ENCODE assay signal across 24 cellular contexts in the genomic region with DNA sequence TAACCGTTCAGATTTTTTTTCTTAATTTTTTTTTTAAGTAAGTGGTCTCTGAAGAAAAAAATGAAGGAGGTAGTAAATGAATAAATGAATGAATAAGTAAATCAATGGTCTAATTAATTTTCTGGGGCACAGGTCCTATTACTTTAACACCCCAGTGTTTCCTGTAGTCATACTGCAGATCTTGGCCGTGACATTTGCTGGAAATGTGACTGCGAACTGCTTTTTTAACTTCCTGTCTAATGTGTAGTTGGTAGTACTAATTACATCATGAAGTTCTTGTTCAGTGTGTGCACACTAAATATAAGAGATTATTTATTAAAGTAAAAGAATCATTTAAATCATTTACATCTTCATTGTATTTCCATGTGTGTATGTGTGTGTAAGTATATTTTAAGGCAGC. TPM values are rescaled to one million over a fixed set of nuclear protein-coding genes. Genes with fewer than 3 reads are reported as not detected.
A peak's percentile ranks its signal among the peaks of the same experiment; 100 is the strongest.
DNase-seq lines count a peak whose midpoint lies in the region; ATAC-seq and TF ChIP-seq lines count a peak whose summit lies in the region.
"Had no signal": no experiment of that assay in that cellular context is flagged by ENCODE, and none has a peak within 500 bp of the region (broad histone marks: within the 10 kb centered on the region; RNA-seq: fewer than 3 reads in every experiment).

No MANE protein-coding gene starts in this region.

- H2AFZ ChIP-seq in GM23338, result no peak overlapping the region

- peaks cover 0 to 7% (median 0%) of the 10 kb centered on the region in 3 experiments for H3K9me3 ChIP-seq in naive thymus-derived CD4-positive, alpha-beta T cell (ENCODE audit: control insufficient read depth in 2 of 3, low read length in 3 of 3)
- H3K9me3 ChIP-seq: ovary, suprapubic skin, upper lobe of right lung had no signal

- H3K4me2 ChIP-seq in GM23338, result no peak overlapping the region

- DNase-seq in activated CD8-positive, alpha-beta memory T cell treated with anti-CD3 and anti-CD28 coated beads, Interleukin-2, amount 10 ng/mL, durations not matched to agents 7 days and 5 days, result no peak
- no peak for DNase-seq in activated CD8-positive, alpha-beta memory T cell treated with anti-CD3 and anti-CD28 coated beads, Interleukin-2, amount 50 U/mL, for 48 hours
- DNase-seq in GM23338 (ENCODE audit: low spot score), result no peak
- DNase-seq in activated naive CD8-positive, alpha-beta T cell treated with anti-CD3 and anti-CD28 coated beads for 36 hours, result no peak
- DNase-seq in natural killer cell, result no peak
- no peak for DNase-seq in effector CD8-positive, alpha-beta T cell (lab: John Stamatoyannopoulos, UW)
- DNase-seq in naive thymus-derived CD4-positive, alpha-beta T cell, result no peak
- DNase-seq: activated effector memory CD4-positive, alpha-beta T cell treated with anti-CD3 and anti-CD28 coated beads, Interleukin-2, amount 50 U/mL, for 16 hours; amygdala; brain microvascular endothelial cell; dorsolateral prefrontal cortex; mucosa of descending colon; NCI-H1048; NCI-H774; ovary; Peyer's patch; SHP77 treated with DMSO at 0.1 percent for 48 hours; stimulated activated CD4-positive, alpha-beta T cell treated with anti-CD3 and anti-CD28 coated beads, Interleukin-15, amount 100 ng/mL, for 24 hours; upper lobe of right lung had no signal

- H3K4me3 Mint-ChIP-seq in activated CD8-positive, alpha-beta memory T cell treated with anti-CD3 and anti-CD28 coated beads, Interleukin-2, amount 10 ng/mL, durations not matched to agents 7 days and 5 days, result no peak overlapping the region
- H3K4me3 Mint-ChIP-seq in GM23338 (no peak overlapping the region), natural killer cell (no peak overlapping the region)
- H3K4me3 Mint-ChIP-seq in activated naive CD8-positive, alpha-beta T cell treated with anti-CD3 and anti-CD28 coated beads for 36 hours, result no peak overlapping the region
- peak overlapping the region in 4 of 10 donors; percentile 10 to 45 (median 31) for H3K4me3 Mint-ChIP-seq in naive thymus-derived CD4-positive, alpha-beta T cell
- H3K4me3 Mint-ChIP-seq: CD14-positive monocyte; stimulated activated memory B cell treated with anti-CD40 and anti-IgM and Interleukin-4, amounts not matched to agents 10 μg/mL and 1 μg/mL and 100 μg/mL, for 72 hours had no signal

- H3K4me3 ChIP-seq in GM23338, result no peak overlapping the region
- H3K4me3 ChIP-seq in naive thymus-derived CD4-positive, alpha-beta T cell (ENCODE audit: low read length), result no peak overlapping the region
- H3K4me3 ChIP-seq: dorsolateral prefrontal cortex, lung, mucosa of descending colon, ovary, Peyer's patch, suprapubic skin, upper lobe of right lung had no signal

- no peaks in the 10 kb centered on the region for H3K9me2 ChIP-seq in GM23338 (ENCODE audit: insufficient read depth)

- 0 out of 2 replicates have a peak overlapping the region, but pooled peaks have one; percentile 4 for H3K27ac ChIP-seq in GM23338 (ENCODE audit: low read depth)
- no peak overlapping the region for H3K27ac ChIP-seq in naive thymus-derived CD4-positive, alpha-beta T cell (ENCODE audit: low read depth, low read length)
- H3K27ac ChIP-seq: brain microvascular endothelial cell, dorsolateral prefrontal cortex, ovary, Peyer's patch, suprapubic skin, upper lobe of right lung had no signal

- intact Hi-C loops in natural killer cell (cut with micrococcal nuclease), result no loop called here
- intact Hi-C loops in naive thymus-derived CD4-positive, alpha-beta T cell (cut with micrococcal nuclease), result loop anchor here in 1 of 2 donors (5.0 kb wide), 1 partner anchor 42 kb away; no protein-coding TSS in a partner anchor

- peaks cover 25% of the 10 kb centered on the region for H3K4me1 ChIP-seq in GM23338 (ENCODE audit: insufficient read depth)
- peaks cover 19 to 29% of the 10 kb centered on the region in 2 donors for H3K4me1 ChIP-seq in naive thymus-derived CD4-positive, alpha-beta T cell (ENCODE audit: control insufficient read depth in 2 of 2, insufficient read depth in 2 of 2, low read length in 2 of 2)

- H3K79me2 ChIP-seq in GM23338 (replicated peaks; ENCODE audit: insufficient read depth), result peaks cover 100% of the 10 kb centered on the region

- peaks cover 59% of the 10 kb centered on the region for H3K4me1 Mint-ChIP-seq in activated CD8-positive, alpha-beta memory T cell treated with anti-CD3 and anti-CD28 coated beads, Interleukin-2, amount 10 ng/mL, durations not matched to agents 7 days and 5 days
- H3K4me1 Mint-ChIP-seq in GM23338, result peaks cover 45% of the 10 kb centered on the region
- peaks cover 48% of the 10 kb centered on the region for H3K4me1 Mint-ChIP-seq in activated naive CD8-positive, alpha-beta T cell treated with anti-CD3 and anti-CD28 coated beads for 36 hours
- peaks cover 56 to 67% of the 10 kb centered on the region in 2 donors for H3K4me1 Mint-ChIP-seq in natural killer cell
- peaks cover 43 to 84% (median 70%) of the 10 kb centered on the region in 7 donors for H3K4me1 Mint-ChIP-seq in naive thymus-derived CD4-positive, alpha-beta T cell

- no peaks in the 10 kb centered on the region for H3K27me3 ChIP-seq in GM23338 (ENCODE audit: insufficient read depth)
- no peaks in the 10 kb centered on the region for H3K27me3 ChIP-seq in naive thymus-derived CD4-positive, alpha-beta T cell (ENCODE audit: control insufficient read depth in 2 of 2, insufficient read depth in 2 of 2, low read length in 2 of 2)
- H3K27me3 ChIP-seq: brain microvascular endothelial cell, dorsolateral prefrontal cortex, ovary, Peyer's patch, suprapubic skin, upper lobe of right lung had no signal

- H3F3A ChIP-seq in GM23338 (replicated peaks; ENCODE audit: low read depth), result peaks cover 12% of the 10 kb centered on the region

- ATAC-seq in activated CD8-positive, alpha-beta memory T cell treated with anti-CD3 and anti-CD28 coated beads, Interleukin-2, amount 10 ng/mL, durations not matched to agents 7 days and 5 days, result no peak
- ATAC-seq in GM23338 (no peak), natural killer cell (peak; percentile 63 to 71 (median 67)), HG02840 (IDR thresholded peaks at IDR 0.05; ENCODE audit: low FRiP score, unreplicated experiment) (no peak)
- no peak for ATAC-seq in naive thymus-derived CD4-positive, alpha-beta T cell
- ATAC-seq: mucosa of descending colon; stimulated activated memory B cell treated with anti-CD40 and anti-IgM and Interleukin-4, amounts not matched to agents 10 μg/mL and 1 μg/mL and 100 μg/mL, for 72 hours had no signal

- CTCF ChIA-PET in activated CD8-positive, alpha-beta memory T cell treated with anti-CD3 and anti-CD28 coated beads, Interleukin-2, amount 10 ng/mL, durations not matched to agents 7 days and 5 days (lab: Charles Lee), result no interaction called here
- CTCF ChIA-PET in naive thymus-derived CD4-positive, alpha-beta T cell (lab: Charles Lee), result no interaction called here

- H3K27me3 Mint-ChIP-seq in activated CD8-positive, alpha-beta memory T cell treated with anti-CD3 and anti-CD28 coated beads, Interleukin-2, amount 10 ng/mL, durations not matched to agents 7 days and 5 days, result no peaks in the 10 kb centered on the region
- H3K27me3 Mint-ChIP-seq in GM23338 (ENCODE audit: insufficient read depth, low read depth, poor library complexity) (peaks cover 16% of the 10 kb centered on the region), natural killer cell (ENCODE audit: low read depth in 2 of 2) (no peaks in the 10 kb centered on the region)
- H3K27me3 Mint-ChIP-seq in activated naive CD8-positive, alpha-beta T cell treated with anti-CD3 and anti-CD28 coated beads for 36 hours, result no peaks in the 10 kb centered on the region
- no peaks in the 10 kb centered on the region for H3K27me3 Mint-ChIP-seq in naive thymus-derived CD4-positive, alpha-beta T cell
- H3K27me3 Mint-ChIP-seq: stimulated activated memory B cell treated with anti-CD40 and anti-IgM and Interleukin-4, amounts not matched to agents 10 μg/mL and 1 μg/mL and 100 μg/mL, for 72 hours had no signal

- peaks cover 70% of the 10 kb centered on the region for H3K36me3 Mint-ChIP-seq in activated CD8-positive, alpha-beta memory T cell treated with anti-CD3 and anti-CD28 coated beads, Interleukin-2, amount 10 ng/mL, durations not matched to agents 7 days and 5 days
- H3K36me3 Mint-ChIP-seq in GM23338 (ENCODE audit: low read depth), result peaks cover 59% of the 10 kb centered on the region
- H3K36me3 Mint-ChIP-seq in activated naive CD8-positive, alpha-beta T cell treated with anti-CD3 and anti-CD28 coated beads for 36 hours, result peaks cover 79% of the 10 kb centered on the region
- H3K36me3 Mint-ChIP-seq in natural killer cell, result peaks cover 20% of the 10 kb centered on the region
- H3K36me3 Mint-ChIP-seq in naive thymus-derived CD4-positive, alpha-beta T cell, result peaks cover 16 to 79% (median 53%) of the 10 kb centered on the region in 5 donors

- TF ChIP-seq CTCF in GM23338 (conservative IDR thresholded peaks at IDR 0.05; ENCODE audit: low read depth in 2 of 2) (no peak), natural killer cell (IDR thresholded peaks at IDR 0.05) (no peak)

- H4K20me1 ChIP-seq in GM23338 (replicated peaks; ENCODE audit: insufficient read depth), result peaks cover 67% of the 10 kb centered on the region

- H3K27ac Mint-ChIP-seq in activated CD8-positive, alpha-beta memory T cell treated with anti-CD3 and anti-CD28 coated beads, Interleukin-2, amount 10 ng/mL, durations not matched to agents 7 days and 5 days, result peak overlapping the region; percentile 49
- no peak overlapping the region for H3K27ac Mint-ChIP-seq in GM23338
- H3K27ac Mint-ChIP-seq in activated naive CD8-positive, alpha-beta T cell treated with anti-CD3 and anti-CD28 coated beads for 36 hours, result peak overlapping the region; percentile 86
- peak overlapping the region; percentile 62 to 75 for H3K27ac Mint-ChIP-seq in natural killer cell
- peak overlapping the region in 4 of 9 donors; percentile 3 to 12 (median 5) for H3K27ac Mint-ChIP-seq in naive thymus-derived CD4-positive, alpha-beta T cell

- H3K9me3 Mint-ChIP-seq in activated CD8-positive, alpha-beta memory T cell treated with anti-CD3 and anti-CD28 coated beads, Interleukin-2, amount 10 ng/mL, durations not matched to agents 7 days and 5 days (ENCODE audit: low read depth), result peaks cover 8% of the 10 kb centered on the region
- H3K9me3 Mint-ChIP-seq in GM23338 (no peaks in the 10 kb centered on the region; the same call in 2 of the 3 replicates), natural killer cell (peaks cover 3 to 5% of the 10 kb centered on the region in 2 donors)
- peaks cover 11% of the 10 kb centered on the region for H3K9me3 Mint-ChIP-seq in activated naive CD8-positive, alpha-beta T cell treated with anti-CD3 and anti-CD28 coated beads for 36 hours
- H3K9me3 Mint-ChIP-seq in naive thymus-derived CD4-positive, alpha-beta T cell, result peaks cover 0 to 22% (median 6%) of the 10 kb centered on the region in 11 donors
- H3K9me3 Mint-ChIP-seq: stimulated activated memory B cell treated with anti-CD40 and anti-IgM and Interleukin-4, amounts not matched to agents 10 μg/mL and 1 μg/mL and 100 μg/mL, for 72 hours had no signal

- POLR2A ChIA-PET in naive thymus-derived CD4-positive, alpha-beta T cell (lab: Charles Lee), result no interaction called here

- H3K36me3 ChIP-seq in GM23338 (ENCODE audit: insufficient read depth), result peaks cover 6% of the 10 kb centered on the region; the same call in 1 of the 2 replicates
- H3K36me3 ChIP-seq in naive thymus-derived CD4-positive, alpha-beta T cell (ENCODE audit: control insufficient read depth in 2 of 3, insufficient read depth in 3 of 3, low read length in 3 of 3), result peaks cover 0 to 14% (median 0%) of the 10 kb centered on the region in 3 experiments
- H3K36me3 ChIP-seq: brain microvascular endothelial cell, ovary, upper lobe of right lung had no signal

RNA-seq across cellular contexts. Expression of a gene that starts 45.4 kb away (rescaled TPM):
- total RNA-seq in activated CD8-positive, alpha-beta memory T cell treated with anti-CD3 and anti-CD28 coated beads, Interleukin-2, amount 10 ng/mL, durations not matched to agents 7 days and 5 days, result 10 to 100 TPM; 59.6 to 76.1 TPM
- total RNA-seq in GM23338 (2014; rRNA removed; shearing (Covaris generic)), result 48.1 and 48.9 TPM in 2 replicates
- 37.1 and 39.3 TPM in 2 replicates for polyA plus RNA-seq in GM23338 (2016; fragmentation: Nextera tagmentation; extraction: Ambion mirVana)
- 10 to 100 TPM; 60.3 to 60.7 TPM for total RNA-seq in activated naive CD8-positive, alpha-beta T cell treated with anti-CD3 and anti-CD28 coated beads for 36 hours
- 10 to 100 TPM; 57.1 to 79.5 (median 61.8) TPM for total RNA-seq in natural killer cell
- 10 to 100 TPM; 49.2 to 58.7 (median 57.5) TPM for total RNA-seq in naive thymus-derived CD4-positive, alpha-beta T cell
- 10 to 100 TPM; 11.3 to 19.5 TPM for polyA plus RNA-seq in naive thymus-derived CD4-positive, alpha-beta T cell

Comparison
In these comparisons a context has a peak if more than half of its experiments do, and no peak if none do; other contexts are left out.
1. ATAC-seq: peak in natural killer cell (3 of 3); none in activated CD8-positive, alpha-beta memory T cell treated with anti-CD3 and anti-CD28 coated beads, Interleukin-2, amount 10 ng/mL, durations not matched to agents 7 days and 5 days (single experiment), GM23338 (single experiment), HG02840 (single experiment) and naive thymus-derived CD4-positive, alpha-beta T cell (single experiment).